In the genomic region with DNA sequence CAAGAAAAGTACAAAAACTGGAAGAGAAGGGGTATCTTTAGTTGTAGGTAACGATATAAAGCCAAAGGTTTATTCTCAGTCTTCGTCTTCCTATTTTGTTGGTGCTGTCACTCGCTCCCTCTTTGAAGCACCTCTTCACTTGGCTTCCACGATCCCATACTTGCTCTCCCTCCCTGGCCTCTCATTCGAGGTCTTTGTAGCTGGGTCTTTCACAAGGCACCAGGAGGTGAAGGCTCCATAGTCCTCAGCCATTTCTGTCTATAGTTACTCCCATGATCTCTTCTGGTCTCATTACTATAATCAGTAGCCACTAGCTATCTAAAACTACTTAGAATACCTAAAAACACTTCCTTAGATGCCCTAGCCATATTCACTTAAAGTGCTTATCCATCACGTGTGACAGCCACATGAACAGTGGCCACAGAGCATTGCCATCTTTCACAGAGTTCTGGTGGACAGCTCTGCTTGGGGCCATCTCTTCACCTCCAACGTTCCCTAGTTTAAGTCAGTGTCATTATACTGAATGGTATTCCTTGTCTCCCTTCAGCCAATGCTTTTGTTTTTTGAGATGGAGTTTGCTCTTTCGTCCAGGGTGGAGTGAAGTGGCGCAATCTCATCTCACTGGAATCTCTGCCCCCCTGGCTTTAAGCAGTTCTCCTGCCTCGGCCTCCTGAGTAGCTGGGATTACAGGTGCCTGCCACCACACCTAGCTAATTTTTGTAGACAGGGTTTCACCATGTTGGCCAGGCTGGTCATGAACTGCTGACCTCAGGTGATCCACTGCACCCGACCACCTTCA, we compare ENCODE assay signal across 1 cellular context.
TF ChIP-seq lines count a peak whose summit lies in the region.

No MANE protein-coding gene starts in this region.

TF ChIP-seq in HepG2, 621 proteins besides CTCF, POLR2A, EP300 and RAD21:
- TF ChIP-seq GLI4 (CRISPR knock-in tag; IDR thresholded peaks at IDR 0.05; ENCODE audit: borderline replicate concordance): no peak
- TF ChIP-seq, protein P1, sequence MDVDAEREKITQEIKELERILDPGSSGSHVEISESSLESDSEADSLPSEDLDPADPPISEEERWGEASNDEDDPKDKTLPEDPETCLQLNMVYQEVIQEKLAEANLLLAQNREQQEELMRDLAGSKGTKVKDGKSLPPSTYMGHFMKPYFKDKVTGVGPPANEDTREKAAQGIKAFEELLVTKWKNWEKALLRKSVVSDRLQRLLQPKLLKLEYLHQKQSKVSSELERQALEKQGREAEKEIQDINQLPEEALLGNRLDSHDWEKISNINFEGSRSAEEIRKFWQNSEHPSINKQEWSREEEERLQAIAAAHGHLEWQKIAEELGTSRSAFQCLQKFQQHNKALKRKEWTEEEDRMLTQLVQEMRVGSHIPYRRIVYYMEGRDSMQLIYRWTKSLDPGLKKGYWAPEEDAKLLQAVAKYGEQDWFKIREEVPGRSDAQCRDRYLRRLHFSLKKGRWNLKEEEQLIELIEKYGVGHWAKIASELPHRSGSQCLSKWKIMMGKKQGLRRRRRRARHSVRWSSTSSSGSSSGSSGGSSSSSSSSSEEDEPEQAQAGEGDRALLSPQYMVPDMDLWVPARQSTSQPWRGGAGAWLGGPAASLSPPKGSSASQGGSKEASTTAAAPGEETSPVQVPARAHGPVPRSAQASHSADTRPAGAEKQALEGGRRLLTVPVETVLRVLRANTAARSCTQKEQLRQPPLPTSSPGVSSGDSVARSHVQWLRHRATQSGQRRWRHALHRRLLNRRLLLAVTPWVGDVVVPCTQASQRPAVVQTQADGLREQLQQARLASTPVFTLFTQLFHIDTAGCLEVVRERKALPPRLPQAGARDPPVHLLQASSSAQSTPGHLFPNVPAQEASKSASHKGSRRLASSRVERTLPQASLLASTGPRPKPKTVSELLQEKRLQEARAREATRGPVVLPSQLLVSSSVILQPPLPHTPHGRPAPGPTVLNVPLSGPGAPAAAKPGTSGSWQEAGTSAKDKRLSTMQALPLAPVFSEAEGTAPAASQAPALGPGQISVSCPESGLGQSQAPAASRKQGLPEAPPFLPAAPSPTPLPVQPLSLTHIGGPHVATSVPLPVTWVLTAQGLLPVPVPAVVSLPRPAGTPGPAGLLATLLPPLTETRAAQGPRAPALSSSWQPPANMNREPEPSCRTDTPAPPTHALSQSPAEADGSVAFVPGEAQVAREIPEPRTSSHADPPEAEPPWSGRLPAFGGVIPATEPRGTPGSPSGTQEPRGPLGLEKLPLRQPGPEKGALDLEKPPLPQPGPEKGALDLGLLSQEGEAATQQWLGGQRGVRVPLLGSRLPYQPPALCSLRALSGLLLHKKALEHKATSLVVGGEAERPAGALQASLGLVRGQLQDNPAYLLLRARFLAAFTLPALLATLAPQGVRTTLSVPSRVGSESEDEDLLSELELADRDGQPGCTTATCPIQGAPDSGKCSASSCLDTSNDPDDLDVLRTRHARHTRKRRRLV (CRISPR knock-in tag; IDR thresholded peaks at IDR 0.05): no peak
- no peak for TF ChIP-seq NFE2L1 (CRISPR knock-in tag; IDR thresholded peaks at IDR 0.05; ENCODE audit: borderline replicate concordance)
- peak; percentile 48; the same call in 1 of the 2 replicates for TF ChIP-seq CEBPB (IDR thresholded peaks at IDR 0.05; ENCODE audit: borderline replicate concordance, low read depth, low read length)
- TF ChIP-seq, protein P2, sequence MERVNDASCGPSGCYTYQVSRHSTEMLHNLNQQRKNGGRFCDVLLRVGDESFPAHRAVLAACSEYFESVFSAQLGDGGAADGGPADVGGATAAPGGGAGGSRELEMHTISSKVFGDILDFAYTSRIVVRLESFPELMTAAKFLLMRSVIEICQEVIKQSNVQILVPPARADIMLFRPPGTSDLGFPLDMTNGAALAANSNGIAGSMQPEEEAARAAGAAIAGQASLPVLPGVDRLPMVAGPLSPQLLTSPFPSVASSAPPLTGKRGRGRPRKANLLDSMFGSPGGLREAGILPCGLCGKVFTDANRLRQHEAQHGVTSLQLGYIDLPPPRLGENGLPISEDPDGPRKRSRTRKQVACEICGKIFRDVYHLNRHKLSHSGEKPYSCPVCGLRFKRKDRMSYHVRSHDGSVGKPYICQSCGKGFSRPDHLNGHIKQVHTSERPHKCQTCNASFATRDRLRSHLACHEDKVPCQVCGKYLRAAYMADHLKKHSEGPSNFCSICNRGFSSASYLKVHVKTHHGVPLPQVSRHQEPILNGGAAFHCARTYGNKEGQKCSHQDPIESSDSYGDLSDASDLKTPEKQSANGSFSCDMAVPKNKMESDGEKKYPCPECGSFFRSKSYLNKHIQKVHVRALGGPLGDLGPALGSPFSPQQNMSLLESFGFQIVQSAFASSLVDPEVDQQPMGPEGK (CRISPR knock-in tag; IDR thresholded peaks at IDR 0.05): peak; percentile 89
- peak; percentile 67 for TF ChIP-seq CEBPG (CRISPR knock-in tag; IDR thresholded peaks at IDR 0.05)
- 0 out of 2 replicates have a peak, but pooled peaks have one; percentile 19 for TF ChIP-seq ZNF331 (CRISPR knock-in tag; IDR thresholded peaks at IDR 0.05)
- TF ChIP-seq REL (CRISPR knock-in tag; conservative IDR thresholded peaks at IDR 0.05): no peak
- peak; percentile 77 for TF ChIP-seq RBM22 (optimal IDR thresholded peaks at IDR 0.05; ENCODE audit: low read length)
- TF ChIP-seq FIP1L1 (IDR thresholded peaks at IDR 0.05; ENCODE audit: borderline replicate concordance, insufficient read depth, low read depth, low read length): no peak
- TF ChIP-seq ZNF460 (CRISPR knock-in tag; IDR thresholded peaks at IDR 0.05; ENCODE audit: borderline replicate concordance): peak; percentile 75; the same call in 1 of the 2 replicates
- TF ChIP-seq, protein P3, sequence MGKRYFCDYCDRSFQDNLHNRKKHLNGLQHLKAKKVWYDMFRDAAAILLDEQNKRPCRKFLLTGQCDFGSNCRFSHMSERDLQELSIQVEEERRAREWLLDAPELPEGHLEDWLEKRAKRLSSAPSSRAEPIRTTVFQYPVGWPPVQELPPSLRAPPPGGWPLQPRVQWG (CRISPR knock-in tag; IDR thresholded peaks at IDR 0.05; ENCODE audit: borderline replicate concordance, low read depth): no peak
